Comparison of ENCODE assay signal across 12 cellular contexts in the genomic region with DNA sequence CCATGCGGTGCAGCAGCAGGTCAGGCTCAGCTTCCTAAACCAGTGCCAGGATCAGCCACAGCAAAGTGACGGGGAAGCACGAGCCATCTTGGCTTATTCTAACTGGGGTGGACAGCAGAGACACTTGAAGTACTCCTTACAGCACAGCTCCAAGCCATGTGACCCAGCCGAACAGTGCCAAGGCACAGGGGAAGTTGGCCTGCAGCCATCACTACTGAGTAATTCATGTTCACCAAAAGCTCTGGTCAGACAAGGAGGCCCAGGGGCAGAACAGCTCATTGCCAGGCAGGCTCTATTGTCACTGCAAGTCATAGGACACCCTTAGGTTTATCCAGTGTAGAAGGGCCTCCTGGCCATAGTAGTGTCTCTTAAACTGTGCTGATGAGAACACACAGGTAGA. TPM values are rescaled to one million over a fixed set of nuclear protein-coding genes. Genes with fewer than 3 reads are reported as not detected.
DNase-seq lines count a peak whose midpoint lies in the region.
"Had no signal": no experiment of that assay in that cellular context is flagged by ENCODE, and none has a peak within 500 bp of the region (broad histone marks: within the 10 kb centered on the region; RNA-seq: fewer than 3 reads in every experiment).

No MANE protein-coding gene starts in this region.

- no peaks in the 10 kb centered on the region for H3K9me3 Mint-ChIP-seq in activated CD4-positive, alpha-beta memory T cell treated with anti-CD3 and anti-CD28 coated beads for 36 hours
- H3K9me3 Mint-ChIP-seq: naive thymus-derived CD4-positive, alpha-beta T cell had no signal

- CTCF ChIA-PET in activated CD4-positive, alpha-beta memory T cell treated with anti-CD3 and anti-CD28 coated beads for 36 hours (lab: Charles Lee): no interaction called here

- no peaks in the 10 kb centered on the region for H3K36me3 Mint-ChIP-seq in activated CD4-positive, alpha-beta memory T cell treated with anti-CD3 and anti-CD28 coated beads for 36 hours
- H3K36me3 Mint-ChIP-seq: naive thymus-derived CD4-positive, alpha-beta T cell had no signal

- POLR2A ChIA-PET in activated CD4-positive, alpha-beta memory T cell treated with anti-CD3 and anti-CD28 coated beads for 36 hours (lab: Charles Lee): no interaction called here

- peak; percentile 34 for DNase-seq in GM04504 (ENCODE audit: low read depth)
- DNase-seq in RPMI8226: peak; percentile 84
- DNase-seq in fibroblast of the conjunctiva (ENCODE audit: low read depth): peak; percentile 14
- DNase-seq in renal cortical epithelial cell (ENCODE audit: low read depth): peak; percentile 92
- DNase-seq in T-helper 2 cell: no peak
- DNase-seq in COLO668 (lab: John Stamatoyannopoulos, UW; ENCODE audit: unreplicated experiment): no peak
- no peak for DNase-seq in NK-92 (lab: John Stamatoyannopoulos, UW; ENCODE audit: unreplicated experiment)
- no peak for DNase-seq in activated CD4-positive, alpha-beta memory T cell treated with anti-CD3 and anti-CD28 coated beads for 36 hours
- DNase-seq: activated effector memory CD4-positive, alpha-beta T cell treated with Interleukin-2 at 50 U/mL for 16 hours; naive thymus-derived CD4-positive, alpha-beta T cell; NCI-H2107; T-helper 9 cell had no signal

- no peak overlapping the region for H3K27ac Mint-ChIP-seq in activated CD4-positive, alpha-beta memory T cell treated with anti-CD3 and anti-CD28 coated beads for 36 hours
- H3K27ac Mint-ChIP-seq: naive thymus-derived CD4-positive, alpha-beta T cell had no signal

- H3K27me3 Mint-ChIP-seq in activated CD4-positive, alpha-beta memory T cell treated with anti-CD3 and anti-CD28 coated beads for 36 hours: no peaks in the 10 kb centered on the region

- H3K4me3 Mint-ChIP-seq in activated CD4-positive, alpha-beta memory T cell treated with anti-CD3 and anti-CD28 coated beads for 36 hours: no peak overlapping the region
- H3K4me3 Mint-ChIP-seq: naive thymus-derived CD4-positive, alpha-beta T cell had no signal

- intact Hi-C loops in activated CD4-positive, alpha-beta memory T cell treated with anti-CD3 and anti-CD28 coated beads for 36 hours (cut with micrococcal nuclease): no loop called here

- H3K4me1 Mint-ChIP-seq in activated CD4-positive, alpha-beta memory T cell treated with anti-CD3 and anti-CD28 coated beads for 36 hours (ENCODE audit: low read depth): no peaks in the 10 kb centered on the region

RNA-seq across cellular contexts. Expression of gene SLC35F4, which starts 23.4 kb away (rescaled TPM):
- 0.05 and 0.17 TPM in 2 replicates for total RNA-seq in renal cortical epithelial cell
- not detected for total RNA-seq in activated CD4-positive, alpha-beta memory T cell treated with anti-CD3 and anti-CD28 coated beads for 36 hours
- total RNA-seq: naive thymus-derived CD4-positive, alpha-beta T cell had no signal

Comparison
In these comparisons a context has a peak if more than half of its experiments do, and no peak if none do; other contexts are left out.
1. DNase-seq: peak in GM04504 (single experiment), RPMI8226 (single experiment), fibroblast of the conjunctiva (single experiment) and renal cortical epithelial cell (single experiment); none in T-helper 2 cell (0 of 5), COLO668 (single experiment), NK-92 (single experiment) and activated CD4-positive, alpha-beta memory T cell treated with anti-CD3 and anti-CD28 coated beads for 36 hours (single experiment).